Comparison of ENCODE assay signal across 8 cellular contexts in genomic region chr17:48294989-48295892, GRCh38.
DNase-seq lines count a peak whose midpoint lies in the region; ATAC-seq and TF ChIP-seq lines count a peak whose summit lies in the region.

No MANE protein-coding gene starts in this region.

- CTCF ChIA-PET in PC-9 (lab: Charles Lee) (interaction anchor here (0.6 to 0.9 kb wide), 3 partner anchors 13 to 349 kb away, joined by 3 to 4 read pairs (median 4); no protein-coding TSS in a partner anchor), Caco-2 (lab: Charles Lee) (no interaction called here)

- H2AFZ ChIP-seq in PC-9: peak overlapping the region; percentile 53

- POLR2A ChIA-PET in PC-9 (lab: Charles Lee; ENCODE audit: unreplicated experiment): interaction anchor here (0.6 to 0.7 kb wide), 3 partner anchors 9 to 569 kb away, joined by 4 to 13 read pairs (median 6); partner anchors contain the start of gene SNX11
- POLR2A ChIA-PET in Caco-2 (lab: Charles Lee): no interaction called here

- no peaks in the 10 kb centered on the region for H3K9me2 ChIP-seq in PC-9 (ENCODE audit: insufficient read depth)

- peak; percentile 79 to 84 for DNase-seq in AML-193 (lab: John Stamatoyannopoulos, UW)
- peak in 1 of 2 experiments; percentile 59 for DNase-seq in PC-9
- DNase-seq in fibroblast of pulmonary artery (ENCODE audit: low read depth): peak; percentile 60
- no peak for DNase-seq in islet precursor cell
- no peak for DNase-seq in Caco-2
- no peak for DNase-seq in ovary

- peak; percentile 55 for ATAC-seq in GM19395 (IDR thresholded peaks at IDR 0.05; ENCODE audit: unreplicated experiment)
- no peak for ATAC-seq in HG03521 (IDR thresholded peaks at IDR 0.05; ENCODE audit: unreplicated experiment)

- H3K36me3 ChIP-seq in PC-9 (ENCODE audit: low read depth) (no peaks in the 10 kb centered on the region), Caco-2 (ENCODE audit: control insufficient read depth, insufficient read depth, low read length) (no peaks in the 10 kb centered on the region), ovary (no peaks in the 10 kb centered on the region)

- H3K4me1 Mint-ChIP-seq in Caco-2 (ENCODE audit: low read depth, unreplicated experiment): peaks cover 4% of the 10 kb centered on the region

- 52 to 55% (median 54%) methylated on average over 8 of the region's 8 CpGs for WGBS in ovary, 3 donors

- H3K27ac ChIP-seq in PC-9 (peak overlapping the region; percentile 38), ovary (no peak overlapping the region)

- H3K27me3 ChIP-seq in PC-9 (ENCODE audit: insufficient read depth, low read depth): no peaks in the 10 kb centered on the region
- H3K27me3 ChIP-seq in Caco-2 (replicated peaks; ENCODE audit: control insufficient read depth, insufficient read depth, low read length): no peaks in the 10 kb centered on the region; the same call in 1 of the 2 replicates
- H3K27me3 ChIP-seq in ovary: no peaks in the 10 kb centered on the region

- no peaks in the 10 kb centered on the region for H4K20me1 ChIP-seq in PC-9 (ENCODE audit: insufficient read depth)

- no peaks in the 10 kb centered on the region; the same call in 1 of the 2 replicates for H3F3A ChIP-seq in PC-9 (ENCODE audit: insufficient read depth, low read depth)

- no peak for TF ChIP-seq EP300 in ovary (IDR thresholded peaks at IDR 0.05)

- no peak overlapping the region for H3K27ac Mint-ChIP-seq in Caco-2 (ENCODE audit: unreplicated experiment)

- TF ChIP-seq POLR2A in ovary (IDR thresholded peaks at IDR 0.05): no peak

- no peaks in the 10 kb centered on the region for H3K79me2 ChIP-seq in PC-9 (ENCODE audit: low read depth)

- no TSS peak for BruUV-seq in PC-9 (replicated peaks; lab: Mats Ljungman, UMichigan)
- no TSS peak for BruUV-seq in Caco-2 (replicated peaks; lab: Mats Ljungman, UMichigan)

- H3K4me3 ChIP-seq in PC-9: peak overlapping the region; percentile 13; the same call in 1 of the 2 replicates
- no peak overlapping the region for H3K4me3 ChIP-seq in fibroblast of pulmonary artery (replicated peaks; ENCODE audit: low read depth, low read length)
- no peak overlapping the region for H3K4me3 ChIP-seq in Caco-2 (ENCODE audit: low read depth, low read length)
- H3K4me3 ChIP-seq in ovary: no peak overlapping the region

- no peaks in the 10 kb centered on the region; the same call in 1 of the 2 replicates for H3K9me3 ChIP-seq in PC-9 (ENCODE audit: insufficient read depth, low read depth)
- no peaks in the 10 kb centered on the region for H3K9me3 ChIP-seq in Caco-2
- no peaks in the 10 kb centered on the region for H3K9me3 ChIP-seq in ovary

- H3K36me3 Mint-ChIP-seq in Caco-2 (ENCODE audit: insufficient read depth, unreplicated experiment): no peaks in the 10 kb centered on the region

- H3K4me1 ChIP-seq in PC-9 (replicated peaks; ENCODE audit: insufficient read depth): peaks cover 26% of the 10 kb centered on the region
- peaks cover 4% of the 10 kb centered on the region for H3K4me1 ChIP-seq in Caco-2
- H3K4me1 ChIP-seq in ovary (ENCODE audit: insufficient read depth): no peaks in the 10 kb centered on the region

- H3K27me3 Mint-ChIP-seq in Caco-2 (ENCODE audit: insufficient read depth, unreplicated experiment): peaks cover 14% of the 10 kb centered on the region

- peak overlapping the region; percentile 59 for H3K4me2 ChIP-seq in PC-9

- no peak overlapping the region for H3K4me3 Mint-ChIP-seq in Caco-2 (ENCODE audit: unreplicated experiment)

- intact Hi-C loops in PC-9 (cut with micrococcal nuclease; ENCODE audit: unreplicated experiment): no loop called here
- intact Hi-C loops in Caco-2 (cut with micrococcal nuclease; ENCODE audit: unreplicated experiment): no loop called here
- intact Hi-C loops in ovary (cut with DNase I): no loop called here

- no peaks in the 10 kb centered on the region for H3K9me3 Mint-ChIP-seq in Caco-2 (ENCODE audit: unreplicated experiment)

- no peak for TF ChIP-seq CTCF in PC-9 (conservative IDR thresholded peaks at IDR 0.05)
- TF ChIP-seq CTCF in fibroblast of pulmonary artery (IDR thresholded peaks at IDR 0.05; ENCODE audit: low read length, missing control alignments): no peak
- no peak for TF ChIP-seq CTCF in Caco-2 (IDR thresholded peaks at IDR 0.05; ENCODE audit: insufficient read depth in 1 of 2, low read depth in 1 of 2, low read length in 1 of 2, severe bottlenecking in 1 of 2, unreplicated experiment in 1 of 2)
- TF ChIP-seq CTCF in ovary (IDR thresholded peaks at IDR 0.05): no peak

Comparison
In these comparisons a context has a peak if more than half of its experiments do, and no peak if none do; other contexts are left out.
1. DNase-seq: peak in AML-193 (2 of 2) and fibroblast of pulmonary artery (single experiment); none in islet precursor cell (single experiment), Caco-2 (0 of 2) and ovary (0 of 5).